In genomic region chr4:53100801-53101581, GRCh38 we compare ENCODE assay signal across 9 cellular contexts.
DNase-seq lines count a peak whose midpoint lies in the region; ATAC-seq and TF ChIP-seq lines count a peak whose summit lies in the region.
"Had no signal": no experiment of that assay in that cellular context is flagged by ENCODE, and none has a peak within 500 bp of the region (broad histone marks: within the 10 kb centered on the region; RNA-seq: fewer than 3 reads in every experiment).

No MANE protein-coding gene starts in this region.

- no peaks in the 10 kb centered on the region for H3K36me3 Mint-ChIP-seq in MCF 10A (ENCODE audit: insufficient read depth, unreplicated experiment)

- POLR2A ChIA-PET in MCF 10A (lab: Yijun Ruan, JAX) = interaction anchor here (0.8 kb wide), 1 partner anchor 82 kb away, joined by 3 read pairs; no protein-coding TSS in a partner anchor

- no TSS peak for BruUV-seq in MCF 10A (replicated peaks; lab: Mats Ljungman, UMichigan)

- no peak for TF ChIP-seq POLR2A in breast epithelium (IDR thresholded peaks at IDR 0.05)

- no peaks in the 10 kb centered on the region for H3K9me3 Mint-ChIP-seq in MCF 10A (ENCODE audit: unreplicated experiment)
- peaks cover 13 to 20% of the 10 kb centered on the region in 2 donors for H3K9me3 Mint-ChIP-seq in stimulated activated naive CD8-positive, alpha-beta T cell treated with anti-CD3 and anti-CD28 coated beads, Interleukin-15, amount 100 ng/mL, for 72 hours

- no peaks in the 10 kb centered on the region for H3K27me3 ChIP-seq in breast epithelium

- intact Hi-C loops in MCF 10A (cut with micrococcal nuclease) (no loop called here), breast epithelium (cut with DNase I; ENCODE audit: low total_unique reads) (no loop called here)

- H3K4me3 Mint-ChIP-seq in MCF 10A (ENCODE audit: unreplicated experiment) = no peak overlapping the region
- no peak overlapping the region for H3K4me3 Mint-ChIP-seq in stimulated activated naive CD8-positive, alpha-beta T cell treated with anti-CD3 and anti-CD28 coated beads, Interleukin-15, amount 100 ng/mL, for 72 hours

- peak overlapping the region; percentile 46 for H3K27ac Mint-ChIP-seq in MCF 10A (ENCODE audit: low read depth, unreplicated experiment)
- H3K27ac Mint-ChIP-seq in stimulated activated naive CD8-positive, alpha-beta T cell treated with anti-CD3 and anti-CD28 coated beads, Interleukin-15, amount 100 ng/mL, for 72 hours = no peak overlapping the region

- no peak overlapping the region for H3K27ac ChIP-seq in breast epithelium
- no peak overlapping the region for H3K27ac ChIP-seq in caudate nucleus (ENCODE audit: low read depth, low read length)
- H3K27ac ChIP-seq: prostate gland had no signal

- CTCF ChIA-PET in MCF 10A (lab: Yijun Ruan, JAX) = interaction anchor here (0.7 kb wide), 1 partner anchor 984 kb away, joined by 3 read pairs; no protein-coding TSS in a partner anchor

- H3K27me3 Mint-ChIP-seq in MCF 10A (ENCODE audit: insufficient read depth, unreplicated experiment) = no peaks in the 10 kb centered on the region
- no peaks in the 10 kb centered on the region for H3K27me3 Mint-ChIP-seq in stimulated activated naive CD8-positive, alpha-beta T cell treated with anti-CD3 and anti-CD28 coated beads, Interleukin-15, amount 100 ng/mL, for 72 hours

- peaks cover 25% of the 10 kb centered on the region for H3K4me1 Mint-ChIP-seq in MCF 10A (ENCODE audit: insufficient read depth, unreplicated experiment)
- H3K4me1 Mint-ChIP-seq in stimulated activated naive CD8-positive, alpha-beta T cell treated with anti-CD3 and anti-CD28 coated beads, Interleukin-15, amount 100 ng/mL, for 72 hours = peaks cover 13% of the 10 kb centered on the region

- H3K36me3 ChIP-seq in breast epithelium = no peaks in the 10 kb centered on the region
- H3K36me3 ChIP-seq: prostate gland had no signal

- no peaks in the 10 kb centered on the region for H3K9me3 ChIP-seq in breast epithelium
- H3K9me3 ChIP-seq: prostate gland had no signal

- DNase-seq in MCF 10A (ENCODE audit: unreplicated experiment) (peak; percentile 16), breast epithelium (ENCODE audit: low spot score in 2 of 2) (no peak), amniotic epithelial cell (ENCODE audit: low read depth) (peak; percentile 83), glomerular endothelial cell (ENCODE audit: extremely low read depth, low read depth, low spot score) (peak; percentile 68), caudate nucleus (lab: John Stamatoyannopoulos, UW) (no peak), NCI-H146 (lab: John Stamatoyannopoulos, UW) (no peak)
- DNase-seq in stimulated activated naive CD8-positive, alpha-beta T cell treated with anti-CD3 and anti-CD28 coated beads, Interleukin-15, amount 100 ng/mL, for 72 hours = no peak

- H3K4me3 ChIP-seq in breast epithelium = no peak overlapping the region
- H3K4me3 ChIP-seq: prostate gland had no signal

- no peak for TF ChIP-seq CTCF in MCF 10A (IDR thresholded peaks at IDR 0.05; ENCODE audit: unreplicated experiment)
- no peak for TF ChIP-seq CTCF in breast epithelium (IDR thresholded peaks at IDR 0.05)

- H3K4me1 ChIP-seq in breast epithelium = no peaks in the 10 kb centered on the region
- H3K4me1 ChIP-seq: prostate gland had no signal

- ATAC-seq in stimulated activated naive CD8-positive, alpha-beta T cell treated with anti-CD3 and anti-CD28 coated beads, Interleukin-15, amount 100 ng/mL, for 72 hours = peak; percentile 56
- ATAC-seq in HG02981 (IDR thresholded peaks at IDR 0.05; ENCODE audit: unreplicated experiment) = no peak

Comparison
In these comparisons a context has a peak if more than half of its experiments do, and no peak if none do; other contexts are left out.
1. DNase-seq: peak in MCF 10A (single experiment), amniotic epithelial cell (single experiment) and glomerular endothelial cell (single experiment); none in breast epithelium (0 of 2), stimulated activated naive CD8-positive, alpha-beta T cell treated with anti-CD3 and anti-CD28 coated beads, Interleukin-15, amount 100 ng/mL, for 72 hours (0 of 2), caudate nucleus (0 of 61) and NCI-H146 (single experiment).